ENCODE assay signal across 1 cellular context in the genomic region with DNA sequence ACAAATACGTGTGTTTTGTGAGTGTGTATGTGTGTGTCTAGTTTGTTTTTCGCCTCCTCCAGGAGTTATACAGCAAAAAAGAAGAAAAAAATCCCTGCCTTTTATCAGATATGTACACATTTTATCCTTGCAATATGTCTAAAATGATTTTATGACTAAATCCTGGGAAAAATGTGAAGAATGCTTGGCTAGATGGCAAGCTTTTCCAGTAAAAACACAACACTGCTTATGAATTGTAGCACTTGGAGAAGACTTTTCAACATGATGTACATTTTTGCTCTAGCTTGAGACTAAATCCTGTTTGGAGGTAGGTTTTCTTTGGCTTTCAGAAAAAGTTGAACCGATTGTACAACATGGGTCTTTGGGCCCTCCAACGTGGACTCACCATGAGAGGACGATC.
TF ChIP-seq lines count a peak whose summit lies in the region.

No MANE protein-coding gene starts in this region.

TF ChIP-seq in SK-N-SH, 30 proteins besides CTCF, POLR2A, EP300 and RAD21 (continued from another document):
- no peak for TF ChIP-seq SIN3A (IDR thresholded peaks at IDR 0.05; ENCODE audit: borderline replicate concordance, low read depth, low read length)
- 0 out of 2 replicates have a peak, but pooled peaks have one; percentile 26 for TF ChIP-seq TEAD4 (IDR thresholded peaks at IDR 0.05; ENCODE audit: borderline replicate concordance, insufficient read depth)
- peak; percentile 53; the same call in 1 of the 2 replicates for TF ChIP-seq TCF12 (IDR thresholded peaks at IDR 0.05)
TF ChIP-seq in SK-N-SH: peak in this region for 6.
